1 cellular context compared by ENCODE assay signal in the genomic region with DNA sequence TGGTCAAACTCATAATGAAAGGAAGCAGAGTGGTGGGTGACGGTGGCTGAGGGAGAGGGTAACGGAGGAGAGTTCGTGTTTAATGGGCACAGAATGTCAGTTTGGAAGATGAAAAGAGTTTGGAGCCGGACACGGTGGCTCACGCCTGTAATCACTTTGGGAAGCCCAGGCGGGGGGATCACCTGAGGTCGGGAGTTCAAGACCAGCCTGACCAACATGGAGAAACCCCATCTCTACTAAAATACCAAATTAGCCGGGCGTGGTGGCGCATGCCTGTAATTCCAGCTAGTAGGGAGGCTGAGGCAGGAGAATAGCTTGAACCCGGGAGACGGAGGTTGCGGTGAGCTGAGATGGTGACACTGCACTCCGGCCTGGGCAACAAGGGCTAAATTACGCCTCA.
TF ChIP-seq lines count a peak whose summit lies in the region.

No MANE protein-coding gene starts in this region.

TF ChIP-seq in GM12878, 131 proteins besides CTCF, POLR2A, EP300 and RAD21 (continued from another document):
- no peak for TF ChIP-seq SUZ12 (IDR thresholded peaks at IDR 0.05; ENCODE audit: unreplicated experiment)
- TF ChIP-seq ZSCAN29 (IDR thresholded peaks at IDR 0.05): 0 out of 2 replicates have a peak, but pooled peaks have one; percentile 7
- TF ChIP-seq BACH1 (IDR thresholded peaks at IDR 0.05; ENCODE audit: borderline replicate concordance): no peak
- TF ChIP-seq YBX1 (IDR thresholded peaks at IDR 0.05): no peak
- no peak for TF ChIP-seq RB1 (IDR thresholded peaks at IDR 0.05; ENCODE audit: borderline replicate concordance)
- no peak for TF ChIP-seq RAD51 (IDR thresholded peaks at IDR 0.05)
- no peak for TF ChIP-seq BHLHE40 (IDR thresholded peaks at IDR 0.05; ENCODE audit: borderline replicate concordance in 1 of 2, low read depth in 2 of 2, low read length in 1 of 2)
- no peak for TF ChIP-seq MTA2 (IDR thresholded peaks at IDR 0.05; ENCODE audit: low read depth)
- peak; percentile 56; the same call in 1 of the 2 replicates for TF ChIP-seq NR2F1 (conservative IDR thresholded peaks at IDR 0.05)
- 0 out of 4 replicates have a peak, but pooled peaks of 1 of the 2 experiments have one; percentile 34 for TF ChIP-seq IKZF2 (IDR thresholded peaks at IDR 0.05)
